Comparison of ENCODE assay signal across 9 cellular contexts in the genomic region with DNA sequence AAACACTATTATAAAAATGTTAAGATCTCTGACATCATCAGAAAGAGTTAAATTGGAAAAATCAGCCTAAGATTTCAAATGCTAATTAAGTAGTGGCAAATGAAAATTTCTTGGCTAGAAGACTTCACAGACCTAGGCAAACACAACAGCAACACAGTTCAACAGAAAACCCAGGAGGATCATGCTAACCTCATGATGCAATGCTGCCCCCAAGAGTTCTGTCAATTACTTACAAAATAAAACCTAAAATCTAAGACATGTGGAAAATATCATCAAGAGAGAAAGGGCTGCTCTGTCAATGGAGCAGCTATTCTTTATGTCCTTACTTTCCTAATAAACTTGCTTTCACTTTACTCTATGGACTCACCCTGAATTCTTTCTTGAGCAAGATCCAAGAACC. TPM values are rescaled to one million over a fixed set of nuclear protein-coding genes. Genes with fewer than 3 reads are reported as not detected.
DNase-seq lines count a peak whose midpoint lies in the region; ATAC-seq, FAIRE-seq and TF ChIP-seq lines count a peak whose summit lies in the region.
"Had no signal": no experiment of that assay in that cellular context is flagged by ENCODE, and none has a peak within 500 bp of the region (broad histone marks: within the 10 kb centered on the region; RNA-seq: fewer than 3 reads in every experiment).

No MANE protein-coding gene starts in this region.

- no peaks in the 10 kb centered on the region for H3K4me1 ChIP-seq in RWPE2 (ENCODE audit: insufficient read depth, poor library complexity, severe bottlenecking)

- peaks cover 25% of the 10 kb centered on the region for H3K36me3 Mint-ChIP-seq in osteocyte (ENCODE audit: unreplicated experiment)

- in situ Hi-C loops in Caki2 (cut with HindIII; ENCODE audit: low pct_unique_long_range_greater_than_20kb, low sequenced_read_pairs) = no loop called here

- H3K27me3 Mint-ChIP-seq in osteocyte (ENCODE audit: unreplicated experiment) = no peaks in the 10 kb centered on the region
- H3K27me3 Mint-ChIP-seq: memory B cell had no signal

- H3K27ac Mint-ChIP-seq in osteocyte (ENCODE audit: unreplicated experiment) = peak overlapping the region; percentile 64
- H3K27ac Mint-ChIP-seq: memory B cell had no signal

- H3K9me3 ChIP-seq in RWPE2 (ENCODE audit: severe bottlenecking) = no peaks in the 10 kb centered on the region

- no peaks in the 10 kb centered on the region for H3K9me3 Mint-ChIP-seq in osteocyte (ENCODE audit: unreplicated experiment)
- H3K9me3 Mint-ChIP-seq: memory B cell had no signal

- no peak overlapping the region for H3K27ac ChIP-seq in RWPE2 (ENCODE audit: poor library complexity, severe bottlenecking)

- TF ChIP-seq CTCF in RWPE2 (IDR thresholded peaks at IDR 0.05; ENCODE audit: poor library complexity, severe bottlenecking) (peak; percentile 37), osteocyte (IDR thresholded peaks at IDR 0.05) (peak; percentile 72)

- peaks cover 27% of the 10 kb centered on the region for H3K4me1 Mint-ChIP-seq in osteocyte (ENCODE audit: unreplicated experiment)
- H3K4me1 Mint-ChIP-seq: memory B cell had no signal

- H3K4me3 Mint-ChIP-seq in osteocyte (ENCODE audit: unreplicated experiment) = no peak overlapping the region
- H3K4me3 Mint-ChIP-seq: memory B cell had no signal

- peak; percentile 79 for FAIRE-seq in endometrium (lab: Jason Lieb, UNC)

- no peaks in the 10 kb centered on the region for H3K27me3 ChIP-seq in H7 (ENCODE audit: control insufficient read depth, insufficient read depth, low read length)
- H3K27me3 ChIP-seq in RWPE2 (ENCODE audit: insufficient read depth, poor library complexity, severe bottlenecking) = no peaks in the 10 kb centered on the region

- no peak for ATAC-seq in RWPE2 (ENCODE audit: low read depth)
- no peak for ATAC-seq in GM21528 (IDR thresholded peaks at IDR 0.05; ENCODE audit: low FRiP score, unreplicated experiment)

- no peak overlapping the region for H3K4me3 ChIP-seq in H7 (ENCODE audit: insufficient read depth, low read depth, low read length)
- no peak overlapping the region for H3K4me3 ChIP-seq in RWPE2 (ENCODE audit: severe bottlenecking)

- DNase-seq in Caki2 (ENCODE audit: low read depth) (peak; percentile 42), H7 (peak; percentile 82), RWPE2 (ENCODE audit: low spot score) (no peak), osteocyte (ENCODE audit: extremely low spot score, unreplicated experiment) (peak; percentile 1), NK-92 (lab: John Stamatoyannopoulos, UW; ENCODE audit: unreplicated experiment) (no peak), COR-L47 (lab: John Stamatoyannopoulos, UW) (no peak)

- H3K36me3 ChIP-seq in H7 (replicated peaks; ENCODE audit: control insufficient read depth, insufficient read depth, low read length) = peaks cover 11% of the 10 kb centered on the region
- H3K36me3 ChIP-seq in RWPE2 (ENCODE audit: low read depth) = peaks cover 4% of the 10 kb centered on the region

RNA-seq across cellular contexts. Expression of a gene that starts 21.0 kb away (rescaled TPM):
- total RNA-seq in Caki2 (2014; rRNA removed; shearing (Covaris generic); ENCODE audit: low replicate concordance) = not detected in 2 replicates
- total RNA-seq in H7 (2014; rRNA removed; shearing (Covaris generic)) = not detected in 2 replicates
- total RNA-seq in osteocyte = not detected in 2 replicates

RNA-seq across cellular contexts. Expression of a gene that starts 41.5 kb away (rescaled TPM):
- 20.0 and 40.9 TPM in 2 replicates for total RNA-seq in Caki2 (2014; rRNA removed; shearing (Covaris generic); ENCODE audit: low replicate concordance)
- 53.8 and 67.8 TPM in 2 replicates for total RNA-seq in H7 (2014; rRNA removed; shearing (Covaris generic))
- total RNA-seq in osteocyte = 37.1 and 39.7 TPM in 2 replicates

RNA-seq across cellular contexts. Expression of a gene that starts 48.4 kb away (rescaled TPM):
- 54.8 and 56.8 TPM in 2 replicates for total RNA-seq in Caki2 (2014; rRNA removed; shearing (Covaris generic); ENCODE audit: low replicate concordance)
- 21.7 and 28.5 TPM in 2 replicates for total RNA-seq in H7 (2014; rRNA removed; shearing (Covaris generic))
- 47.8 and 51.8 TPM in 2 replicates for total RNA-seq in osteocyte

Comparison
In these comparisons a context has a peak if more than half of its experiments do, and no peak if none do; other contexts are left out.
1. DNase-seq: peak in Caki2 (single experiment), H7 (single experiment) and osteocyte (single experiment); none in RWPE2 (single experiment), NK-92 (single experiment) and COR-L47 (single experiment).